Comparison of ENCODE assay signal across 1 cellular context in the genomic region with DNA sequence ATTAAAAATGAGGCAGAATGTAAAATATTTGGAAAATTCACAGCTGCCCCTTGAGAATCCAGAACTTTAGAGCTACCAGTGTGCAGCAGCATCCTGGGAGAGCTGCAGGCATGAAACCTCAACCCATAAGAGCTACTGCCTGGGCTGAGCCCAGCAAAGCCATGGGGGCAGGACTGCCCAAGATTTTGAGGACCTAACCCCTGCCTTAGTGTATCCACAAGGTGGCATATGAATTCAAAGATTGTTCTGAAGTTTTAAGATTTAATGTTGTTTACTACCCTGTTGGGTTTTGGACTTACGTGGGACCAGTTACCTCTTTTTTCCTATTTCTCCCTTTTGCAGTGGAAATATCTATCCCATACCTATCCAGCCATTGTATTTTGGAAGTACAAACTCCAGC.
TF ChIP-seq lines count a peak whose summit lies in the region.

No MANE protein-coding gene starts in this region.

TF ChIP-seq in K562, 482 proteins besides CTCF, POLR2A, EP300 and RAD21:
- TF ChIP-seq, protein P1, sequence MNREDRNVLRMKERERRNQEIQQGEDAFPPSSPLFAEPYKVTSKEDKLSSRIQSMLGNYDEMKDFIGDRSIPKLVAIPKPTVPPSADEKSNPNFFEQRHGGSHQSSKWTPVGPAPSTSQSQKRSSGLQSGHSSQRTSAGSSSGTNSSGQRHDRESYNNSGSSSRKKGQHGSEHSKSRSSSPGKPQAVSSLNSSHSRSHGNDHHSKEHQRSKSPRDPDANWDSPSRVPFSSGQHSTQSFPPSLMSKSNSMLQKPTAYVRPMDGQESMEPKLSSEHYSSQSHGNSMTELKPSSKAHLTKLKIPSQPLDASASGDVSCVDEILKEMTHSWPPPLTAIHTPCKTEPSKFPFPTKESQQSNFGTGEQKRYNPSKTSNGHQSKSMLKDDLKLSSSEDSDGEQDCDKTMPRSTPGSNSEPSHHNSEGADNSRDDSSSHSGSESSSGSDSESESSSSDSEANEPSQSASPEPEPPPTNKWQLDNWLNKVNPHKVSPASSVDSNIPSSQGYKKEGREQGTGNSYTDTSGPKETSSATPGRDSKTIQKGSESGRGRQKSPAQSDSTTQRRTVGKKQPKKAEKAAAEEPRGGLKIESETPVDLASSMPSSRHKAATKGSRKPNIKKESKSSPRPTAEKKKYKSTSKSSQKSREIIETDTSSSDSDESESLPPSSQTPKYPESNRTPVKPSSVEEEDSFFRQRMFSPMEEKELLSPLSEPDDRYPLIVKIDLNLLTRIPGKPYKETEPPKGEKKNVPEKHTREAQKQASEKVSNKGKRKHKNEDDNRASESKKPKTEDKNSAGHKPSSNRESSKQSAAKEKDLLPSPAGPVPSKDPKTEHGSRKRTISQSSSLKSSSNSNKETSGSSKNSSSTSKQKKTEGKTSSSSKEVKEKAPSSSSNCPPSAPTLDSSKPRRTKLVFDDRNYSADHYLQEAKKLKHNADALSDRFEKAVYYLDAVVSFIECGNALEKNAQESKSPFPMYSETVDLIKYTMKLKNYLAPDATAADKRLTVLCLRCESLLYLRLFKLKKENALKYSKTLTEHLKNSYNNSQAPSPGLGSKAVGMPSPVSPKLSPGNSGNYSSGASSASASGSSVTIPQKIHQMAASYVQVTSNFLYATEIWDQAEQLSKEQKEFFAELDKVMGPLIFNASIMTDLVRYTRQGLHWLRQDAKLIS (CRISPR knock-in tag; IDR thresholded peaks at IDR 0.05): no peak
- TF ChIP-seq, protein P2, sequence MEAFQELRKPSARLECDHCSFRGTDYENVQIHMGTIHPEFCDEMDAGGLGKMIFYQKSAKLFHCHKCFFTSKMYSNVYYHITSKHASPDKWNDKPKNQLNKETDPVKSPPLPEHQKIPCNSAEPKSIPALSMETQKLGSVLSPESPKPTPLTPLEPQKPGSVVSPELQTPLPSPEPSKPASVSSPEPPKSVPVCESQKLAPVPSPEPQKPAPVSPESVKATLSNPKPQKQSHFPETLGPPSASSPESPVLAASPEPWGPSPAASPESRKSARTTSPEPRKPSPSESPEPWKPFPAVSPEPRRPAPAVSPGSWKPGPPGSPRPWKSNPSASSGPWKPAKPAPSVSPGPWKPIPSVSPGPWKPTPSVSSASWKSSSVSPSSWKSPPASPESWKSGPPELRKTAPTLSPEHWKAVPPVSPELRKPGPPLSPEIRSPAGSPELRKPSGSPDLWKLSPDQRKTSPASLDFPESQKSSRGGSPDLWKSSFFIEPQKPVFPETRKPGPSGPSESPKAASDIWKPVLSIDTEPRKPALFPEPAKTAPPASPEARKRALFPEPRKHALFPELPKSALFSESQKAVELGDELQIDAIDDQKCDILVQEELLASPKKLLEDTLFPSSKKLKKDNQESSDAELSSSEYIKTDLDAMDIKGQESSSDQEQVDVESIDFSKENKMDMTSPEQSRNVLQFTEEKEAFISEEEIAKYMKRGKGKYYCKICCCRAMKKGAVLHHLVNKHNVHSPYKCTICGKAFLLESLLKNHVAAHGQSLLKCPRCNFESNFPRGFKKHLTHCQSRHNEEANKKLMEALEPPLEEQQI (IDR thresholded peaks at IDR 0.05): no peak
- no peak for TF ChIP-seq STAG1 (CRISPR knock-in tag; IDR thresholded peaks at IDR 0.05; ENCODE audit: borderline replicate concordance)
- TF ChIP-seq SIRT6 (IDR thresholded peaks at IDR 0.05; ENCODE audit: low read depth, low read length): no peak
- TF ChIP-seq PHF8 (IDR thresholded peaks at IDR 0.05; ENCODE audit: borderline replicate concordance, low read length): no peak
- no peak for TF ChIP-seq SETDB1 (IDR thresholded peaks at IDR 0.05; ENCODE audit: low read length)
- no peak for TF ChIP-seq KAT8 (IDR thresholded peaks at IDR 0.05; ENCODE audit: low read depth)
- TF ChIP-seq NFATC3 (IDR thresholded peaks at IDR 0.05): no peak
- TF ChIP-seq, protein P3, sequence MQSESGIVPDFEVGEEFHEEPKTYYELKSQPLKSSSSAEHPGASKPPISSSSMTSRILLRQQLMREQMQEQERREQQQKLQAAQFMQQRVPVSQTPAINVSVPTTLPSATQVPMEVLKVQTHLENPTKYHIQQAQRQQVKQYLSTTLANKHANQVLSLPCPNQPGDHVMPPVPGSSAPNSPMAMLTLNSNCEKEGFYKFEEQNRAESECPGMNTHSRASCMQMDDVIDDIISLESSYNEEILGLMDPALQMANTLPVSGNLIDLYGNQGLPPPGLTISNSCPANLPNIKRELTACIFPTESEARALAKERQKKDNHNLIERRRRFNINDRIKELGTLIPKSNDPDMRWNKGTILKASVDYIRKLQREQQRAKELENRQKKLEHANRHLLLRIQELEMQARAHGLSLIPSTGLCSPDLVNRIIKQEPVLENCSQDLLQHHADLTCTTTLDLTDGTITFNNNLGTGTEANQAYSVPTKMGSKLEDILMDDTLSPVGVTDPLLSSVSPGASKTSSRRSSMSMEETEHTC (IDR thresholded peaks at IDR 0.05): no peak
- TF ChIP-seq GTF2F1 (IDR thresholded peaks at IDR 0.05; ENCODE audit: low read depth, low read length): no peak
- TF ChIP-seq, protein P4, sequence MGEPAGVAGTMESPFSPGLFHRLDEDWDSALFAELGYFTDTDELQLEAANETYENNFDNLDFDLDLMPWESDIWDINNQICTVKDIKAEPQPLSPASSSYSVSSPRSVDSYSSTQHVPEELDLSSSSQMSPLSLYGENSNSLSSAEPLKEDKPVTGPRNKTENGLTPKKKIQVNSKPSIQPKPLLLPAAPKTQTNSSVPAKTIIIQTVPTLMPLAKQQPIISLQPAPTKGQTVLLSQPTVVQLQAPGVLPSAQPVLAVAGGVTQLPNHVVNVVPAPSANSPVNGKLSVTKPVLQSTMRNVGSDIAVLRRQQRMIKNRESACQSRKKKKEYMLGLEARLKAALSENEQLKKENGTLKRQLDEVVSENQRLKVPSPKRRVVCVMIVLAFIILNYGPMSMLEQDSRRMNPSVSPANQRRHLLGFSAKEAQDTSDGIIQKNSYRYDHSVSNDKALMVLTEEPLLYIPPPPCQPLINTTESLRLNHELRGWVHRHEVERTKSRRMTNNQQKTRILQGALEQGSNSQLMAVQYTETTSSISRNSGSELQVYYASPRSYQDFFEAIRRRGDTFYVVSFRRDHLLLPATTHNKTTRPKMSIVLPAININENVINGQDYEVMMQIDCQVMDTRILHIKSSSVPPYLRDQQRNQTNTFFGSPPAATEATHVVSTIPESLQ (CRISPR knock-in tag; IDR thresholded peaks at IDR 0.05): no peak
- TF ChIP-seq CBFA2T2 (conservative IDR thresholded peaks at IDR 0.05): no peak
- no peak for TF ChIP-seq CBX1 (IDR thresholded peaks at IDR 0.05; ENCODE audit: low read depth)
- TF ChIP-seq ARID2 (IDR thresholded peaks at IDR 0.05): no peak
- no peak for TF ChIP-seq ARHGAP35 (IDR thresholded peaks at IDR 0.05; ENCODE audit: partially characterized antibody)
- no peak for TF ChIP-seq NFXL1 (CRISPR knock-in tag; IDR thresholded peaks at IDR 0.05)
- no peak for TF ChIP-seq TBL1XR1 (IDR thresholded peaks at IDR 0.05; ENCODE audit: low read length in 2 of 2)
- no peak for TF ChIP-seq RUNX1 (IDR thresholded peaks at IDR 0.05; ENCODE audit: low read depth)
TF ChIP-seq in K562: peak in this region for 0.
